ENCODE assay signal across 8 cellular contexts in the genomic region with DNA sequence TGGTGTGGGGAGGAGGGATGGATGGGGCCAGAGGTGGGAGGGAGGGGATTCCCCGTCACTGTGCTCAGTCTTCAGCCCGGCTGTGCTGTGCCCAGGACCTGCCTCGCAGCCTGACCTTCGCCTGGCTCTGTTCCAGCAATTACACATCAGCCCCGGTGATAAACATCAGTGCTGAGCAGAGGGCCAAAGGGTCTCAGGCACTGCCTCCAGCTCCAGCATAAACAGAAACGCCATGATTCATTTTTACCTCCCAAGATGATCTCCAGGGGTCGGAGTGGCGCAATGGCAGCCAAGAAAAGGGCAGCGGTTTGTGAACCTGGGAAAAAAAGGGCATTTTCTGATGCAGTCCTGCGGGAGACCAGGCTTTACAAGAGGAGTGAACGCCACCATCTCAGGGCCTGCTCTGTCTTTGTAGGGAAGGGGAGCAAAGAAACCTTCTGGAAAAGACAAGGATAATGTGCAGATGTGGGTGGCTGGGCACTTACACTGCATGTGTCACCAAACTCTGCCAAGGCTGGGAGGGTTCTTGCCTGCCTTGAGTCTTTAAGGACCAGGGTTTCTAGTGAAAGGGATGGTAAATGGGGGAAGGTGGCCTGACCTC. TPM values are rescaled to one million over a fixed set of nuclear protein-coding genes. Genes with fewer than 3 reads are reported as not detected.
DNase-seq lines count a peak whose midpoint lies in the region; ATAC-seq and TF ChIP-seq lines count a peak whose summit lies in the region.

No MANE protein-coding gene starts in this region.

- no peak overlapping the region for H3K14ac ChIP-seq in mesenchymal stem cell (ENCODE audit: low read length in 2 of 2)

- no peaks in the 10 kb centered on the region for H3K36me3 ChIP-seq in breast epithelium
- peaks cover 0 to 3% of the 10 kb centered on the region in 2 experiments for H3K36me3 ChIP-seq in mesenchymal stem cell (ENCODE audit: control insufficient read depth in 1 of 2, insufficient read depth in 2 of 2, low read depth in 1 of 2, low read length in 2 of 2)
- no peaks in the 10 kb centered on the region for H3K36me3 ChIP-seq in uterus

- H2BK120ac ChIP-seq in mesenchymal stem cell (ENCODE audit: low read depth, low read length) = peak overlapping the region; percentile 83

- no peak overlapping the region for H3K4me2 ChIP-seq in mesenchymal stem cell (ENCODE audit: low read length, poor library complexity, severe bottlenecking)

- POLR2A ChIA-PET in activated CD8-positive, alpha-beta T cell treated with anti-CD3 and anti-CD28 coated beads for 36 hours (lab: Charles Lee) = no interaction called here
- POLR2A ChIA-PET in activated CD8-positive, alpha-beta T cell treated with anti-CD3 and anti-CD28 coated beads, Interleukin-2, amount 10 ng/mL, durations not matched to agents 7 days and 5 days (lab: Charles Lee) = no interaction called here

- H3K27me3 Mint-ChIP-seq in activated CD8-positive, alpha-beta T cell treated with anti-CD3 and anti-CD28 coated beads for 36 hours = peaks cover 10% of the 10 kb centered on the region
- peaks cover 20% of the 10 kb centered on the region for H3K27me3 Mint-ChIP-seq in activated CD8-positive, alpha-beta T cell treated with anti-CD3 and anti-CD28 coated beads, Interleukin-2, amount 10 ng/mL, durations not matched to agents 7 days and 5 days (ENCODE audit: low read depth)

- no peaks in the 10 kb centered on the region for H3K79me1 ChIP-seq in mesenchymal stem cell (replicated peaks; ENCODE audit: low read length, poor library complexity, severe bottlenecking)

- no peak overlapping the region for H3K27ac Mint-ChIP-seq in activated CD8-positive, alpha-beta T cell treated with anti-CD3 and anti-CD28 coated beads for 36 hours
- H3K27ac Mint-ChIP-seq in activated CD8-positive, alpha-beta T cell treated with anti-CD3 and anti-CD28 coated beads, Interleukin-2, amount 10 ng/mL, durations not matched to agents 7 days and 5 days = no peak overlapping the region

- H2BK5ac ChIP-seq in mesenchymal stem cell (ENCODE audit: low read depth, low read length, poor library complexity, severe bottlenecking) = no peak overlapping the region

- H3K9ac ChIP-seq in mesenchymal stem cell (ENCODE audit: low read length) = peak overlapping the region; percentile 80

- no peak overlapping the region for H3K23ac ChIP-seq in mesenchymal stem cell (ENCODE audit: low read length in 2 of 2)

- peak overlapping the region; percentile 84 to 94 for H3K27ac ChIP-seq in breast epithelium
- H3K27ac ChIP-seq in mesenchymal stem cell (ENCODE audit: low read length, poor library complexity, severe bottlenecking) = peak overlapping the region; percentile 50
- H3K27ac ChIP-seq in uterus = peak overlapping the region; percentile 94 to 98

- H3K4me1 ChIP-seq in breast epithelium (peaks cover 14 to 23% of the 10 kb centered on the region in 2 donors), mesenchymal stem cell (ENCODE audit: control insufficient read depth, insufficient read depth, low read depth, low read length) (peaks cover 26% of the 10 kb centered on the region), uterus (peaks cover 18 to 33% of the 10 kb centered on the region in 2 donors)

- peak overlapping the region; percentile 58 for H4K91ac ChIP-seq in mesenchymal stem cell (ENCODE audit: low read length)

- H3K9me3 Mint-ChIP-seq in activated CD8-positive, alpha-beta T cell treated with anti-CD3 and anti-CD28 coated beads for 36 hours = no peaks in the 10 kb centered on the region
- H3K9me3 Mint-ChIP-seq in activated CD8-positive, alpha-beta T cell treated with anti-CD3 and anti-CD28 coated beads, Interleukin-2, amount 10 ng/mL, durations not matched to agents 7 days and 5 days (ENCODE audit: insufficient read depth) = no peaks in the 10 kb centered on the region

- H4K8ac ChIP-seq in mesenchymal stem cell (ENCODE audit: low read length) = peak overlapping the region; percentile 55

- no peak for TF ChIP-seq CTCF in activated CD8-positive, alpha-beta T cell treated with anti-CD3 and anti-CD28 coated beads for 36 hours (IDR thresholded peaks at IDR 0.05)
- TF ChIP-seq CTCF in breast epithelium (IDR thresholded peaks at IDR 0.05) = no peak
- no peak for TF ChIP-seq CTCF in uterus (IDR thresholded peaks at IDR 0.05)

- peak overlapping the region in 1 of 3 donors; percentile 10 for H3K4me3 ChIP-seq in breast epithelium
- H3K4me3 ChIP-seq in mesenchymal stem cell (ENCODE audit: insufficient read depth in 1 of 2, low read depth in 1 of 2, low read length in 2 of 2) = peak overlapping the region in 1 of 2 experiments; percentile 48
- H3K4me3 ChIP-seq in uterus = peak overlapping the region in 1 of 2 donors; percentile 9

- no peak overlapping the region for H2AFZ ChIP-seq in mesenchymal stem cell (ENCODE audit: low read depth, low read length)

- 1% methylated on average over 11 of the region's 11 CpGs for WGBS in mesenchymal stem cell

- H2AK5ac ChIP-seq in mesenchymal stem cell (ENCODE audit: low read length, severe bottlenecking) = peak overlapping the region; percentile 37

- no peak overlapping the region for H3K4me3 Mint-ChIP-seq in activated CD8-positive, alpha-beta T cell treated with anti-CD3 and anti-CD28 coated beads for 36 hours
- no peak overlapping the region for H3K4me3 Mint-ChIP-seq in activated CD8-positive, alpha-beta T cell treated with anti-CD3 and anti-CD28 coated beads, Interleukin-2, amount 10 ng/mL, durations not matched to agents 7 days and 5 days

- H2BK15ac ChIP-seq in mesenchymal stem cell (ENCODE audit: low read depth, poor library complexity, severe bottlenecking) = peak overlapping the region; percentile 94

- no peaks in the 10 kb centered on the region for H3K36me3 Mint-ChIP-seq in activated CD8-positive, alpha-beta T cell treated with anti-CD3 and anti-CD28 coated beads for 36 hours (ENCODE audit: low read depth)
- H3K36me3 Mint-ChIP-seq in activated CD8-positive, alpha-beta T cell treated with anti-CD3 and anti-CD28 coated beads, Interleukin-2, amount 10 ng/mL, durations not matched to agents 7 days and 5 days (ENCODE audit: low read depth) = no peaks in the 10 kb centered on the region

- H3K27me3 ChIP-seq in breast epithelium (no peaks in the 10 kb centered on the region), mesenchymal stem cell (ENCODE audit: control insufficient read depth in 1 of 2, insufficient read depth in 1 of 2, low read length in 2 of 2) (no peaks in the 10 kb centered on the region), uterus (no peaks in the 10 kb centered on the region)

- no peaks in the 10 kb centered on the region for H3K4me1 Mint-ChIP-seq in activated CD8-positive, alpha-beta T cell treated with anti-CD3 and anti-CD28 coated beads for 36 hours (ENCODE audit: low read depth)
- peaks cover 2% of the 10 kb centered on the region for H3K4me1 Mint-ChIP-seq in activated CD8-positive, alpha-beta T cell treated with anti-CD3 and anti-CD28 coated beads, Interleukin-2, amount 10 ng/mL, durations not matched to agents 7 days and 5 days (ENCODE audit: low read depth)

- H2BK12ac ChIP-seq in mesenchymal stem cell (ENCODE audit: low read length in 2 of 2) = peak overlapping the region; percentile 95 to 96

- TF ChIP-seq POLR2A in breast epithelium (IDR thresholded peaks at IDR 0.05) (no peak), uterus (IDR thresholded peaks at IDR 0.05) (no peak)

- DNase-seq in activated CD8-positive, alpha-beta T cell treated with anti-CD3 and anti-CD28 coated beads for 36 hours = peak; percentile 14
- DNase-seq in activated CD8-positive, alpha-beta T cell treated with anti-CD3 and anti-CD28 coated beads, Interleukin-2, amount 10 ng/mL, durations not matched to agents 7 days and 5 days = no peak
- DNase-seq in breast epithelium (ENCODE audit: low spot score in 2 of 2) = peak; percentile 62
- peak; percentile 98 for DNase-seq in mesenchymal stem cell
- peak; percentile 92 to 98 for DNase-seq in uterus
- DNase-seq in effector CD4-positive, alpha-beta T cell = no peak

- CTCF ChIA-PET in activated CD8-positive, alpha-beta T cell treated with anti-CD3 and anti-CD28 coated beads for 36 hours (lab: Charles Lee) = interaction anchor here (1.1 kb wide), 1 partner anchor 21 kb away, joined by 4 read pairs; no protein-coding TSS in a partner anchor
- CTCF ChIA-PET in activated CD8-positive, alpha-beta T cell treated with anti-CD3 and anti-CD28 coated beads, Interleukin-2, amount 10 ng/mL, durations not matched to agents 7 days and 5 days (lab: Charles Lee) = interaction anchor here (3.1 kb wide), 1 partner anchor 21 kb away, joined by 13 read pairs; no protein-coding TSS in a partner anchor

- intact Hi-C loops in activated CD8-positive, alpha-beta T cell treated with anti-CD3 and anti-CD28 coated beads for 36 hours (cut with micrococcal nuclease) = no loop called here
- intact Hi-C loops in breast epithelium (cut with DNase I; ENCODE audit: low total_unique reads) (no loop called here), uterus (cut with DNase I; ENCODE audit: low total_unique reads) (no loop called here)

- peak overlapping the region; percentile 86 to 97 for H3K18ac ChIP-seq in mesenchymal stem cell (ENCODE audit: low read depth in 1 of 2, low read length in 2 of 2)

- ATAC-seq in activated CD8-positive, alpha-beta T cell treated with anti-CD3 and anti-CD28 coated beads for 36 hours = peak; percentile 55
- ATAC-seq in activated CD8-positive, alpha-beta T cell treated with anti-CD3 and anti-CD28 coated beads, Interleukin-2, amount 10 ng/mL, durations not matched to agents 7 days and 5 days = no peak
- ATAC-seq in GM21526 (IDR thresholded peaks at IDR 0.05; ENCODE audit: low FRiP score, unreplicated experiment) = no peak
- ATAC-seq in HG02938 (IDR thresholded peaks at IDR 0.05; ENCODE audit: unreplicated experiment) = no peak

- H3K9me3 ChIP-seq in breast epithelium (no peaks in the 10 kb centered on the region), mesenchymal stem cell (ENCODE audit: control insufficient read depth, low read length) (no peaks in the 10 kb centered on the region), uterus (no peaks in the 10 kb centered on the region)

- peak overlapping the region; percentile 50 to 93 for H3K4ac ChIP-seq in mesenchymal stem cell (ENCODE audit: low read depth in 1 of 2, low read length in 2 of 2)

RNA-seq across cellular contexts. Expression of a gene that starts 28.1 kb away (rescaled TPM):
- under 1 TPM in 1 of 2 experiments, not detected in 1; 0.47 TPM for total RNA-seq in activated CD8-positive, alpha-beta T cell treated with anti-CD3 and anti-CD28 coated beads for 36 hours
- under 1 TPM in 1 of 2 experiments, not detected in 1; 0.55 TPM for total RNA-seq in activated CD8-positive, alpha-beta T cell treated with anti-CD3 and anti-CD28 coated beads, Interleukin-2, amount 10 ng/mL, durations not matched to agents 7 days and 5 days
- 10 to 100 TPM; 15.7 to 21.9 (median 20.3) TPM for total RNA-seq in breast epithelium
- polyA plus RNA-seq in mesenchymal stem cell (2013, experiment 1 of 2) = 32.9 TPM
- polyA plus RNA-seq in mesenchymal stem cell (2013, experiment 2 of 2) = 33.3 TPM
- total RNA-seq in uterus = 10 to 100 TPM in 2 of 4 donors, 1 to 10 TPM in 2; 2.1 to 52.8 (median 12.0) TPM

RNA-seq across cellular contexts. Expression of a gene that starts 29.6 kb away (rescaled TPM):
- total RNA-seq in activated CD8-positive, alpha-beta T cell treated with anti-CD3 and anti-CD28 coated beads for 36 hours = not detected
- not detected for total RNA-seq in activated CD8-positive, alpha-beta T cell treated with anti-CD3 and anti-CD28 coated beads, Interleukin-2, amount 10 ng/mL, durations not matched to agents 7 days and 5 days
- total RNA-seq in breast epithelium = 10 to 100 TPM; 60.0 to 92.2 (median 87.2) TPM
- polyA plus RNA-seq in mesenchymal stem cell (2013, experiment 1 of 2) = 10.1 TPM
- 9.6 TPM for polyA plus RNA-seq in mesenchymal stem cell (2013, experiment 2 of 2)
- 100 to 1,000 TPM in 3 of 4 donors, 10 to 100 TPM in 1; 38.9 to 377 (median 147) TPM for total RNA-seq in uterus

RNA-seq across cellular contexts. Expression of a gene that starts 38.6 kb away (rescaled TPM):
- 10 to 100 TPM; 75.8 to 76.8 TPM for total RNA-seq in activated CD8-positive, alpha-beta T cell treated with anti-CD3 and anti-CD28 coated beads for 36 hours
- total RNA-seq in activated CD8-positive, alpha-beta T cell treated with anti-CD3 and anti-CD28 coated beads, Interleukin-2, amount 10 ng/mL, durations not matched to agents 7 days and 5 days = 10 to 100 TPM; 51.4 to 54.0 TPM
- 10 to 100 TPM; 24.5 to 30.1 (median 26.2) TPM for total RNA-seq in breast epithelium
- 63.8 TPM for polyA plus RNA-seq in mesenchymal stem cell (2013, experiment 1 of 2)
- polyA plus RNA-seq in mesenchymal stem cell (2013, experiment 2 of 2) = 69.6 TPM
- total RNA-seq in uterus = 10 to 100 TPM; 18.7 to 34.9 (median 29.7) TPM

Comparison
In these comparisons a context has a peak if more than half of its experiments do, and no peak if none do; other contexts are left out.
1. DNase-seq: peak in activated CD8-positive, alpha-beta T cell treated with anti-CD3 and anti-CD28 coated beads for 36 hours (single experiment), breast epithelium (2 of 2), mesenchymal stem cell (single experiment) and uterus (2 of 2); none in activated CD8-positive, alpha-beta T cell treated with anti-CD3 and anti-CD28 coated beads, Interleukin-2, amount 10 ng/mL, durations not matched to agents 7 days and 5 days (single experiment) and effector CD4-positive, alpha-beta T cell (single experiment).
2. RNA of a gene that starts 29.6 kb away (total RNA-seq): 38.9 to 377 TPM in uterus and 60.0 to 92.2 TPM in breast epithelium; not detected in activated CD8-positive, alpha-beta T cell treated with anti-CD3 and anti-CD28 coated beads, Interleukin-2, amount 10 ng/mL, durations not matched to agents 7 days and 5 days and not detected in activated CD8-positive, alpha-beta T cell treated with anti-CD3 and anti-CD28 coated beads for 36 hours; every median in the first group is over 10 times any median in the second.
3. Peak in every context shown above with its lines, with median percentiles within 50 percentile points of each other: H3K27ac ChIP-seq.